Comparison of ENCODE assay signal across 12 cellular contexts in genomic region chr5:172724203-172724602, GRCh38.
"Had no signal": no experiment of that assay in that cellular context is flagged by ENCODE, and none has a peak within 500 bp of the region (broad histone marks: within the 10 kb centered on the region; RNA-seq: fewer than 3 reads in every experiment).

No MANE protein-coding gene starts in this region.

- H3K27me3 ChIP-seq: right atrium auricular region, stomach, transverse colon had no signal

- FAIRE-seq: colon, endothelial cell of umbilical vein, frontal cortex, small intestine had no signal

- H3K4me1 ChIP-seq: neural progenitor cell had no signal

- H3K36me3 ChIP-seq: neural progenitor cell, right atrium auricular region, stomach, transverse colon had no signal

- H3K4me2 ChIP-seq: neural progenitor cell had no signal

- H3K4me3 ChIP-seq: neural progenitor cell, right atrium auricular region, stomach, transverse colon had no signal

- DNase-seq: activated naive CD4-positive, alpha-beta T cell treated with anti-CD3 and anti-CD28 coated beads, Interleukin-2, amount 50 U/mL, for 16 hours; activated T-cell treated with anti-CD3 and anti-CD28 coated beads, Interleukin-2, amount 50 U/mL, for 1 hour; small intestine; stomach; transverse colon had no signal

- H3K27ac ChIP-seq: neural progenitor cell, parathyroid adenoma, right atrium auricular region, stomach, transverse colon had no signal

- ATAC-seq: activated CD4-positive, CD25-positive, alpha-beta regulatory T cell treated with anti-CD3 and anti-CD28 coated beads, Interleukin-2, amount 50 U/mL, for 24 hours had no signal

- H3K9me3 ChIP-seq: right atrium auricular region, stomach, transverse colon had no signal
